ENCODE assay signal across 25 cellular contexts in genomic region chr10:116825901-116826300, GRCh38. TPM values are rescaled to one million over a fixed set of nuclear protein-coding genes. Genes with fewer than 3 reads are reported as not detected.
"Had no signal": no experiment of that assay in that cellular context is flagged by ENCODE, and none has a peak within 500 bp of the region (broad histone marks: within the 10 kb centered on the region; RNA-seq: fewer than 3 reads in every experiment).

No MANE protein-coding gene starts in this region.

- H3K4me1 ChIP-seq: ascending aorta, colonic mucosa had no signal

- H3K4me3 Mint-ChIP-seq: activated CD4-positive, alpha-beta memory T cell treated with anti-CD3 and anti-CD28 coated beads, Interleukin-2, amount 10 ng/mL, durations not matched to agents 7 days and 5 days; activated CD4-positive, alpha-beta T cell treated with anti-CD3 and anti-CD28 coated beads, Interleukin-2, amount 10 ng/mL, durations not matched to agents 7 days and 5 days; activated naive CD4-positive, alpha-beta T cell treated with anti-CD3 and anti-CD28 coated beads, Interleukin-2, amount 10 ng/mL, durations not matched to agents 7 days and 5 days; activated naive CD8-positive, alpha-beta T cell treated with anti-CD3 and anti-CD28 coated beads, Interleukin-2, amount 10 ng/mL, durations not matched to agents 7 days and 5 days; activated T-cell treated with anti-CD3 and anti-CD28 coated beads, Interleukin-2, amount 50 U/mL, for 24 hours; activated T-cell treated with anti-CD3 and anti-CD28 coated beads, Interleukin-2, amount 50 U/mL, for 72 hours had no signal

- H3K27ac ChIP-seq: ascending aorta, brain microvascular endothelial cell, colonic mucosa had no signal

- H3K4me3 ChIP-seq: ascending aorta, colonic mucosa had no signal

- H3K36me3 ChIP-seq: ascending aorta, brain microvascular endothelial cell, colonic mucosa had no signal

- H3K27me3 ChIP-seq: ascending aorta, brain microvascular endothelial cell, colonic mucosa had no signal

- H3K27ac Mint-ChIP-seq: activated CD4-positive, alpha-beta memory T cell treated with anti-CD3 and anti-CD28 coated beads, Interleukin-2, amount 10 ng/mL, durations not matched to agents 7 days and 5 days; activated CD4-positive, alpha-beta T cell treated with anti-CD3 and anti-CD28 coated beads, Interleukin-2, amount 10 ng/mL, durations not matched to agents 7 days and 5 days; activated naive CD4-positive, alpha-beta T cell treated with anti-CD3 and anti-CD28 coated beads, Interleukin-2, amount 10 ng/mL, durations not matched to agents 7 days and 5 days; activated naive CD4-positive, alpha-beta T cell treated with anti-CD3 and anti-CD28 coated beads, Interleukin-2, amount 50 U/mL, for 72 hours; activated naive CD8-positive, alpha-beta T cell treated with anti-CD3 and anti-CD28 coated beads, Interleukin-2, amount 10 ng/mL, durations not matched to agents 7 days and 5 days; activated T-cell treated with anti-CD3 and anti-CD28 coated beads, Interleukin-2, amount 50 U/mL, for 24 hours; activated T-cell treated with anti-CD3 and anti-CD28 coated beads, Interleukin-2, amount 50 U/mL, for 72 hours had no signal

- H3K4me1 Mint-ChIP-seq: activated CD4-positive, alpha-beta memory T cell treated with anti-CD3 and anti-CD28 coated beads, Interleukin-2, amount 10 ng/mL, durations not matched to agents 7 days and 5 days; activated CD4-positive, alpha-beta T cell treated with anti-CD3 and anti-CD28 coated beads, Interleukin-2, amount 10 ng/mL, durations not matched to agents 7 days and 5 days; activated naive CD4-positive, alpha-beta T cell treated with anti-CD3 and anti-CD28 coated beads, Interleukin-2, amount 10 ng/mL, durations not matched to agents 7 days and 5 days; activated naive CD8-positive, alpha-beta T cell treated with anti-CD3 and anti-CD28 coated beads, Interleukin-2, amount 10 ng/mL, durations not matched to agents 7 days and 5 days had no signal

- ATAC-seq: activated naive CD4-positive, alpha-beta T cell treated with anti-CD3 and anti-CD28 coated beads, Interleukin-2, amount 50 U/mL, for 72 hours; activated T-cell treated with anti-CD3 and anti-CD28 coated beads, Interleukin-2, amount 50 U/mL, for 72 hours; esophagus mucosa had no signal

- H3K9me3 Mint-ChIP-seq: activated CD4-positive, alpha-beta memory T cell treated with anti-CD3 and anti-CD28 coated beads, Interleukin-2, amount 10 ng/mL, durations not matched to agents 7 days and 5 days; activated CD4-positive, alpha-beta T cell treated with anti-CD3 and anti-CD28 coated beads, Interleukin-2, amount 10 ng/mL, durations not matched to agents 7 days and 5 days; activated T-cell treated with anti-CD3 and anti-CD28 coated beads, Interleukin-2, amount 50 U/mL, for 24 hours had no signal

- H3K36me3 Mint-ChIP-seq: activated naive CD4-positive, alpha-beta T cell treated with anti-CD3 and anti-CD28 coated beads, Interleukin-2, amount 10 ng/mL, durations not matched to agents 7 days and 5 days; activated naive CD4-positive, alpha-beta T cell treated with anti-CD3 and anti-CD28 coated beads, Interleukin-2, amount 50 U/mL, for 72 hours; activated naive CD8-positive, alpha-beta T cell treated with anti-CD3 and anti-CD28 coated beads, Interleukin-2, amount 10 ng/mL, durations not matched to agents 7 days and 5 days had no signal

- DNase-seq: activated CD4-positive, alpha-beta memory T cell treated with anti-CD3 and anti-CD28 coated beads, Interleukin-2, amount 10 ng/mL, durations not matched to agents 7 days and 5 days; activated CD4-positive, alpha-beta T cell treated with anti-CD3 and anti-CD28 coated beads for 1 hour; activated CD4-positive, alpha-beta T cell treated with anti-CD3 and anti-CD28 coated beads for 4 hours; activated CD4-positive, alpha-beta T cell treated with anti-CD3 and anti-CD28 coated beads, Interleukin-2, amount 10 ng/mL, durations not matched to agents 7 days and 5 days; activated CD4-positive, alpha-beta T cell treated with anti-CD3 and anti-CD28 coated beads, Interleukin-2, amount 50 U/mL, for 4 hours; activated CD8-positive, alpha-beta memory T cell treated with anti-CD3 and anti-CD28 coated beads, Interleukin-2, amount 50 U/mL, for 48 hours; activated gamma-delta T cell; activated naive CD4-positive, alpha-beta T cell; activated naive CD4-positive, alpha-beta T cell treated with anti-CD3 and anti-CD28 coated beads, Interleukin-2, amount 10 ng/mL, durations not matched to agents 7 days and 5 days; activated naive CD8-positive, alpha-beta T cell treated with anti-CD3 and anti-CD28 coated beads, Interleukin-2, amount 10 ng/mL, durations not matched to agents 7 days and 5 days; activated T-cell treated with anti-CD3 and anti-CD28 coated beads for 4 hours; activated T-cell treated with anti-CD3 and anti-CD28 coated beads, Interleukin-2, amount 50 U/mL, for 24 hours; activated T-cell treated with anti-CD3 and anti-CD28 coated beads, Interleukin-2, amount 50 U/mL, for 72 hours; brain microvascular endothelial cell; caudate nucleus; colonic mucosa; effector CD8-positive, alpha-beta T cell; foreskin fibroblast; T-helper 2 cell had no signal

- H3K9me3 ChIP-seq: ascending aorta, colonic mucosa had no signal

RNA-seq across cellular contexts. Expression of gene ENO4, which starts 23.4 kb away (rescaled TPM):
- total RNA-seq: activated CD4-positive, alpha-beta memory T cell treated with anti-CD3 and anti-CD28 coated beads, Interleukin-2, amount 10 ng/mL, durations not matched to agents 7 days and 5 days; activated CD4-positive, alpha-beta T cell treated with anti-CD3 and anti-CD28 coated beads, Interleukin-2, amount 10 ng/mL, durations not matched to agents 7 days and 5 days; activated naive CD4-positive, alpha-beta T cell treated with anti-CD3 and anti-CD28 coated beads, Interleukin-2, amount 50 U/mL, for 72 hours; activated naive CD8-positive, alpha-beta T cell treated with anti-CD3 and anti-CD28 coated beads, Interleukin-2, amount 10 ng/mL, durations not matched to agents 7 days and 5 days; activated T-cell treated with anti-CD3 and anti-CD28 coated beads, Interleukin-2, amount 50 U/mL, for 72 hours; ascending aorta; bronchial epithelial cell; colonic mucosa; epithelial cell of proximal tubule; esophagus mucosa; T-helper 1 cell treated with Interleukin-12 subunit alpha and Interleukin-12 subunit beta and Interleukin-4 antibody, amounts not matched to agents 30 ng/mL and 1 ng/mL, for 36 hours had no signal
